1 cellular context compared by ENCODE assay signal in genomic region chr11:119263352-119263940, GRCh38.
TF ChIP-seq lines count a peak whose summit lies in the region.

No MANE protein-coding gene starts in this region.

TF ChIP-seq in endothelial cell of umbilical vein, 7 proteins besides CTCF, POLR2A, EP300 and RAD21:
- no peak for TF ChIP-seq FOS (IDR thresholded peaks at IDR 0.05; ENCODE audit: borderline replicate concordance, insufficient read depth, low read length)
- TF ChIP-seq GATA2 (IDR thresholded peaks at IDR 0.05; ENCODE audit: insufficient read depth, insufficient read length, low read depth, low read length) = no peak
- TF ChIP-seq POLR2AphosphoS5 (IDR thresholded peaks at IDR 0.05; ENCODE audit: insufficient read depth, low read depth, low read length) = no peak
- TF ChIP-seq EZH2 (IDR thresholded peaks at IDR 0.05; ENCODE audit: borderline replicate concordance, low read depth, low read length, severe bottlenecking) = no peak
- TF ChIP-seq MAX (IDR thresholded peaks at IDR 0.05; ENCODE audit: insufficient read depth, insufficient read length) = no peak
- no peak for TF ChIP-seq JUN (IDR thresholded peaks at IDR 0.05; ENCODE audit: borderline replicate concordance, insufficient read depth, insufficient read length, low read depth)
- no peak for TF ChIP-seq MYC (IDR thresholded peaks at IDR 0.05; ENCODE audit: low read depth, low read length)
TF ChIP-seq in endothelial cell of umbilical vein: peak in this region for 0.
